8 cellular contexts compared by ENCODE assay signal in genomic region chrX:150567645-150568319, GRCh38. TPM values are rescaled to one million over a fixed set of nuclear protein-coding genes. Genes with fewer than 3 reads are reported as not detected.
DNase-seq lines count a peak whose midpoint lies in the region; TF ChIP-seq lines count a peak whose summit lies in the region.

No MANE protein-coding gene starts in this region.

- peaks cover 0 to 2% (median 0%) of the 10 kb centered on the region in 3 donors for H3K36me3 Mint-ChIP-seq in CD8-positive, alpha-beta memory T cell

- H3K9me2 ChIP-seq in Loucy (replicated peaks; ENCODE audit: low read depth, low read length) = no peaks in the 10 kb centered on the region

- H3K9me3 ChIP-seq in CD8-positive, alpha-beta memory T cell (ENCODE audit: low read length) = no peaks in the 10 kb centered on the region
- H3K9me3 ChIP-seq in Loucy (ENCODE audit: insufficient read depth, low read depth, low read length) = no peaks in the 10 kb centered on the region
- H3K9me3 ChIP-seq in colonic mucosa = no peaks in the 10 kb centered on the region
- H3K9me3 ChIP-seq in neutrophil = no peaks in the 10 kb centered on the region
- H3K9me3 ChIP-seq in adrenal gland (replicated peaks in 1 of 3) = no peaks in the 10 kb centered on the region

- H3K27me3 ChIP-seq in CD8-positive, alpha-beta memory T cell (ENCODE audit: insufficient read depth, low read length, poor library complexity, severe bottlenecking) = no peaks in the 10 kb centered on the region
- no peaks in the 10 kb centered on the region for H3K27me3 ChIP-seq in Loucy (ENCODE audit: insufficient read depth, low read length, poor library complexity, severe bottlenecking)
- H3K27me3 ChIP-seq in colonic mucosa = no peaks in the 10 kb centered on the region
- no peaks in the 10 kb centered on the region for H3K27me3 ChIP-seq in neutrophil
- peaks cover 1% of the 10 kb centered on the region for H3K27me3 ChIP-seq in adrenal gland

- H3K79me2 ChIP-seq in Loucy (ENCODE audit: insufficient read depth, low read length) = peaks cover 31% of the 10 kb centered on the region

- no peak for DNase-seq in CD8-positive, alpha-beta memory T cell
- no peak for DNase-seq in colonic mucosa
- no peak for DNase-seq in SIG-M5 (lab: John Stamatoyannopoulos, UW)
- no peak for DNase-seq in Kasumi-1 (lab: John Stamatoyannopoulos, UW)
- no peak for DNase-seq in NK-92 (lab: John Stamatoyannopoulos, UW; ENCODE audit: unreplicated experiment)
- DNase-seq in adrenal gland = no peak

- peak overlapping the region; percentile 52 to 88 (median 76) for H3K4me3 Mint-ChIP-seq in CD8-positive, alpha-beta memory T cell

- no peak for TF ChIP-seq POLR2A in adrenal gland (IDR thresholded peaks at IDR 0.05)

- H3K27me3 Mint-ChIP-seq in CD8-positive, alpha-beta memory T cell = peaks cover 0 to 2% of the 10 kb centered on the region in 2 donors

- POLR2A ChIA-PET in CD8-positive, alpha-beta memory T cell (lab: Charles Lee) = interaction anchor here (1.0 to 2.2 kb wide), 6 partner anchors 20 to 629 kb away, joined by 3 to 11 read pairs (median 4); partner anchors contain the start of genes EOLA2, MAMLD1 and MTMR1

- H3K4me1 Mint-ChIP-seq in CD8-positive, alpha-beta memory T cell = peaks cover 34 to 41% (median 35%) of the 10 kb centered on the region in 3 donors

- H3K36me3 ChIP-seq in CD8-positive, alpha-beta memory T cell (ENCODE audit: insufficient read depth, low read length) = no peaks in the 10 kb centered on the region
- H3K36me3 ChIP-seq in Loucy (ENCODE audit: insufficient read depth, low read length) = no peaks in the 10 kb centered on the region
- no peaks in the 10 kb centered on the region for H3K36me3 ChIP-seq in colonic mucosa
- no peaks in the 10 kb centered on the region for H3K36me3 ChIP-seq in neutrophil
- H3K36me3 ChIP-seq in adrenal gland (replicated peaks in 1 of 2) = no peaks in the 10 kb centered on the region

- intact Hi-C loops in colonic mucosa (cut with DNase I) = no loop called here
- intact Hi-C loops in adrenal gland (cut with DNase I) = no loop called here

- H3K9ac ChIP-seq in Loucy (ENCODE audit: low read depth, low read length, poor library complexity, severe bottlenecking) (no peak overlapping the region), colonic mucosa (ENCODE audit: low read depth in 2 of 2, low read length in 2 of 2) (peak overlapping the region in 1 of 2 donors; percentile 14)

- peaks cover 33% of the 10 kb centered on the region for H3K4me1 ChIP-seq in CD8-positive, alpha-beta memory T cell (ENCODE audit: insufficient read depth, low read length)
- peaks cover 27% of the 10 kb centered on the region for H3K4me1 ChIP-seq in Loucy (ENCODE audit: insufficient read depth, low read length, poor library complexity, severe bottlenecking)
- no peaks in the 10 kb centered on the region for H3K4me1 ChIP-seq in colonic mucosa
- H3K4me1 ChIP-seq in neutrophil (ENCODE audit: control insufficient read depth in 1 of 2, insufficient read depth in 1 of 2, low read depth in 1 of 2, low read length in 1 of 2) = peaks cover 37 to 38% of the 10 kb centered on the region in 2 experiments
- H3K4me1 ChIP-seq in adrenal gland (replicated peaks in 1 of 2) = peaks cover 0 to 23% of the 10 kb centered on the region in 2 donors

- peak overlapping the region; percentile 74 for H2AFZ ChIP-seq in Loucy (ENCODE audit: low read length)

- whole genome bisulfite sequencing in adrenal gland, 4 donors = 58 to 63% (median 60%) methylated on average over 23 of the region's 23 CpGs

- H3K27ac Mint-ChIP-seq in CD8-positive, alpha-beta memory T cell = peak overlapping the region in 7 of 8 donors; percentile 40 to 60 (median 51)

- TF ChIP-seq CTCF in Loucy (conservative IDR thresholded peaks at IDR 0.05; ENCODE audit: low read length) (no peak), colonic mucosa (IDR thresholded peaks at IDR 0.05) (no peak), neutrophil (IDR thresholded peaks at IDR 0.05) (no peak), adrenal gland (IDR thresholded peaks at IDR 0.05) (no peak)

- CTCF ChIA-PET in CD8-positive, alpha-beta memory T cell (lab: Charles Lee) = interaction anchor here (1.0 to 1.5 kb wide), 3 partner anchors 14 to 22 kb away, joined by 3 read pairs; no protein-coding TSS in a partner anchor

- H3K9me3 Mint-ChIP-seq in CD8-positive, alpha-beta memory T cell = peaks cover 0 to 3% (median 0%) of the 10 kb centered on the region in 5 donors

- no peak overlapping the region for H3K27ac ChIP-seq in CD8-positive, alpha-beta memory T cell (ENCODE audit: low read depth, low read length)
- H3K27ac ChIP-seq in colonic mucosa (peak overlapping the region; percentile 67), neutrophil (peak overlapping the region; percentile 87), adrenal gland (no peak overlapping the region)

- H3K4me3 ChIP-seq in CD8-positive, alpha-beta memory T cell (ENCODE audit: low read length) = no peak overlapping the region
- peak overlapping the region; percentile 29 for H3K4me3 ChIP-seq in Loucy (ENCODE audit: low read length, poor library complexity, severe bottlenecking)
- peak overlapping the region; percentile 10 for H3K4me3 ChIP-seq in colonic mucosa
- peak overlapping the region; percentile 54 to 73 for H3K4me3 ChIP-seq in neutrophil (ENCODE audit: low read depth in 1 of 2, low read length in 1 of 2)
- H3K4me3 ChIP-seq in adrenal gland = no peak overlapping the region

- no peaks in the 10 kb centered on the region for H3F3A ChIP-seq in Loucy (ENCODE audit: low read depth)

- no peaks in the 10 kb centered on the region for H4K20me1 ChIP-seq in Loucy (ENCODE audit: insufficient read depth, low read length, poor library complexity, severe bottlenecking)

- peak overlapping the region; percentile 50 for H3K4me2 ChIP-seq in Loucy (ENCODE audit: low read depth, low read length, poor library complexity, severe bottlenecking)

RNA-seq across cellular contexts. Expression of gene MTM1, which starts 0.6 kb away (rescaled TPM):
- total RNA-seq in CD8-positive, alpha-beta memory T cell = 10 to 100 TPM; 16.6 to 19.5 TPM
- 13.6 TPM for polyA plus RNA-seq in CD8-positive, alpha-beta memory T cell
- total RNA-seq in colonic mucosa (10 to 100 TPM; 36.8 to 61.3 TPM), adrenal gland (10 to 100 TPM; 15.4 to 31.4 (median 26.3) TPM)
- 10 to 100 TPM in 1 of 3 donors, 1 to 10 TPM in 2; 4.1 to 31.4 (median 5.4) TPM for polyA plus RNA-seq in adrenal gland

Comparison
In these comparisons a context has a peak if more than half of its experiments do, and no peak if none do; other contexts are left out.
1. H3K27ac ChIP-seq: peak in colonic mucosa (single experiment) and neutrophil (single experiment); none in CD8-positive, alpha-beta memory T cell (single experiment) and adrenal gland (0 of 5).
2. H3K4me3 ChIP-seq: peak in Loucy (single experiment), colonic mucosa (single experiment) and neutrophil (2 of 2); none in CD8-positive, alpha-beta memory T cell (single experiment) and adrenal gland (0 of 4).